ENCODE assay signal across 8 cellular contexts in genomic region chr7:22499888-22500689, GRCh38. TPM values are rescaled to one million over a fixed set of nuclear protein-coding genes. Genes with fewer than 3 reads are reported as not detected.
DNase-seq lines count a peak whose midpoint lies in the region; ATAC-seq and TF ChIP-seq lines count a peak whose summit lies in the region.
"Not testable (repeated sequence)": the region's sequence is repeated elsewhere in the genome, so short reads cannot be mapped to it uniquely, and the experiment has no call there.

Gene STEAP1B, minus strand, starts transcription at chr7:22500188. Its CDS starts 5,333 bp downstream, at chr7:22494855.

- H3K27ac Mint-ChIP-seq in T-helper 17 cell, result not testable (repeated sequence)

- ATAC-seq in T-helper 17 cell, result peak; percentile 98
- peak; percentile 95 to 99 for ATAC-seq in left cardiac atrium
- ATAC-seq in thoracic aorta (ENCODE audit: insufficient number of reproducible peaks, low FRiP score, low read depth), result peak; percentile 21

- H3K4me3 ChIP-seq in HFF-Myc (replicated peaks; ENCODE audit: low read depth, low read length), result peak within 1 kb of the TSS; percentile 28
- peak within 1 kb of the TSS; percentile 69 for H3K4me3 ChIP-seq in thoracic aorta

- TF ChIP-seq CTCF in GM10266 (IDR thresholded peaks at IDR 0.05; ENCODE audit: control insufficient read depth, insufficient read depth, low read depth, missing control alignments) (peak; percentile 88), HFF-Myc (IDR thresholded peaks at IDR 0.05; ENCODE audit: low read depth, low read length, missing control alignments) (peak; percentile 72), thoracic aorta (IDR thresholded peaks at IDR 0.05) (peak; percentile 82)

- H3K36me3 Mint-ChIP-seq in T-helper 17 cell (ENCODE audit: low read depth), result not testable (repeated sequence)

- intact Hi-C loops in left cardiac atrium (cut with DNase I), result not testable (repeated sequence)

- H3K4me1 ChIP-seq in thoracic aorta (ENCODE audit: control insufficient read depth in 1 of 2, low read depth in 2 of 2), result not testable (repeated sequence)

- not testable (repeated sequence) for H3K4me1 Mint-ChIP-seq in T-helper 17 cell

- H3K36me3 ChIP-seq in thoracic aorta, result not testable (repeated sequence)

- H3K27me3 ChIP-seq in thoracic aorta (replicated peaks; ENCODE audit: insufficient read depth), result not testable (repeated sequence)

- peaks cover 19% of the 10 kb centered on the region for H3K27me3 Mint-ChIP-seq in T-helper 17 cell

- not testable (repeated sequence) for H3K27ac ChIP-seq in thoracic aorta

- H3K9me3 ChIP-seq in T-helper 17 cell (ENCODE audit: control insufficient read depth, low read length, poor library complexity, severe bottlenecking); thoracic aorta: not testable (repeated sequence)

- peak within 1 kb of the TSS; percentile 36 for H3K4me3 Mint-ChIP-seq in T-helper 17 cell

- DNase-seq in GM10266 (ENCODE audit: extremely low spot score) (peak; percentile 66), HFF-Myc (ENCODE audit: extremely low read depth, low read depth) (peak; percentile 37), M059J (ENCODE audit: low read depth) (peak; percentile 62), T-helper 17 cell (peak; percentile 58 to 82 (median 63)), amygdala (lab: John Stamatoyannopoulos, UW) (peak in 53 of 56 donors; percentile 12 to 89 (median 63)), left cardiac atrium (peak; percentile 88), pons (ENCODE audit: low spot score) (peak; percentile 85), thoracic aorta (ENCODE audit: low spot score) (peak; percentile 25)

RNA-seq across cellular contexts. Expression of gene STEAP1B, which starts in this region (rescaled TPM):
- 1.2 and 3.1 TPM in 2 replicates for total RNA-seq in M059J (2014; rRNA removed; shearing (Covaris generic))
- under 1 TPM; 0.73 to 0.75 TPM for total RNA-seq in T-helper 17 cell
- total RNA-seq in left cardiac atrium, result 1 to 10 TPM; 1.1 to 1.7 TPM
- 1 to 10 TPM in 1 of 2 donors, not detected in 1; 1.1 TPM for total RNA-seq in thoracic aorta

Comparison
In these comparisons a context has a peak if more than half of its experiments do, and no peak if none do; other contexts are left out.
1. Peak in DNase-seq and ATAC-seq in T-helper 17 cell; RNA of the gene not detected or under 1 TPM.
2. DNase-seq: peak in every context shown above with its lines; median percentile 88 in left cardiac atrium; 85 in pons; 66 in GM10266; 63 in T-helper 17 cell; 63 in amygdala; 62 in M059J; 37 in HFF-Myc; 25 in thoracic aorta.
3. ATAC-seq: peak in every context shown above with its lines; median percentile 98 in T-helper 17 cell; 97 in left cardiac atrium; 21 in thoracic aorta.